In the genomic region with DNA sequence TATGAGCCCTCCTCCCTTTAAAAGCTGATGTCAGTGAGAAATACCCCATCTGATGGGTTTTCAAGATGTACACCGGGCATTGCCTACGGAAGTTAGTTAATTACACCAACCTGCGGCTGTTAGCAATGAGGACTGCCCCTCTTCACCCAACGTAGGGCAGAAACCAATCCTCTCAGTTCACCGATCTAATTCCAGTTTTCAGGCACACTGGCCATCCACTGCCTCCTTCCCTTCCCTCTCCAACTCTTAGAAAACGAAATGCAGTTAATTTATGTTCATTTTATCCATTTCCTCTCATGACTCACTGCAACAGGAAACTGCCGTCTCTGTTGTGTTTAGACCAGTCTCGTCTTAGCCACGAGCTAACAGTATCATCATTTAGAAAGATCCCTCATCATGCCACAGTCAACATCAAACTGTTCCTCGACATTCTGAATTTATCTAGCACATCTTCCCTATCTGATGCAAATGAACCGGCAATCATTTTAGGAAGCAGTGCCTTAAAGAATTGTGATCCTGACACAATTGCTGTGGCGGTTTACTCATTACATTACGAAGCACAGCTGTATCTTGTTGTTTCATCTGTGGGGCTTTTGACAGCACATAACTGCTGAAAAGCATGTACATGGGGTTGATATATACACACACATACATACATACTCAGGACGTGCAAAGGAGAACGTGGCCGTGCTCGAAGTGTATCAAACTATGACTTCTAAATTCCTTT, we compare ENCODE assay signal across 1 cellular context.
TF ChIP-seq lines count a peak whose summit lies in the region.

No MANE protein-coding gene starts in this region.

TF ChIP-seq in HepG2, 621 proteins besides CTCF, POLR2A, EP300 and RAD21 (continued from another document):
- TF ChIP-seq, protein P1, sequence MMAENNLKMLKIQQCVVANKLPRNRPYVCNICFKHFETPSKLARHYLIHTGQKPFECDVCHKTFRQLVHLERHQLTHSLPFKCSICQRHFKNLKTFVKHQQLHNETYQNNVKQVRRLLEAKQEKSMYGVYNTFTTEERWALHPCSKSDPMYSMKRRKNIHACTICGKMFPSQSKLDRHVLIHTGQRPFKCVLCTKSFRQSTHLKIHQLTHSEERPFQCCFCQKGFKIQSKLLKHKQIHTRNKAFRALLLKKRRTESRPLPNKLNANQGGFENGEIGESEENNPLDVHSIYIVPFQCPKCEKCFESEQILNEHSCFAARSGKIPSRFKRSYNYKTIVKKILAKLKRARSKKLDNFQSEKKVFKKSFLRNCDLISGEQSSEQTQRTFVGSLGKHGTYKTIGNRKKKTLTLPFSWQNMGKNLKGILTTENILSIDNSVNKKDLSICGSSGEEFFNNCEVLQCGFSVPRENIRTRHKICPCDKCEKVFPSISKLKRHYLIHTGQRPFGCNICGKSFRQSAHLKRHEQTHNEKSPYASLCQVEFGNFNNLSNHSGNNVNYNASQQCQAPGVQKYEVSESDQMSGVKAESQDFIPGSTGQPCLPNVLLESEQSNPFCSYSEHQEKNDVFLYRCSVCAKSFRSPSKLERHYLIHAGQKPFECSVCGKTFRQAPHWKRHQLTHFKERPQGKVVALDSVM (CRISPR knock-in tag; IDR thresholded peaks at IDR 0.05) = no peak
- TF ChIP-seq REPIN1 (CRISPR knock-in tag; IDR thresholded peaks at IDR 0.05; ENCODE audit: borderline replicate concordance, low read depth) = no peak
